3 cellular contexts compared by ENCODE assay signal in genomic region chr7:5381211-5381772, GRCh38.
A peak's percentile ranks its signal among the peaks of the same experiment; 100 is the strongest.
TF ChIP-seq lines count a peak whose summit lies in the region.

No MANE protein-coding gene starts in this region.

TF ChIP-seq in A549, 52 proteins besides CTCF, POLR2A, EP300 and RAD21:
- TF ChIP-seq BCL3 (IDR thresholded peaks at IDR 0.05) (no peak), PHF8 (IDR thresholded peaks at IDR 0.05; ENCODE audit: borderline replicate concordance, low read depth) (no peak), HOXA7 (CRISPR knock-in tag; IDR thresholded peaks at IDR 0.05) (no peak), RNF2 (IDR thresholded peaks at IDR 0.05; ENCODE audit: borderline replicate concordance, low read depth) (no peak), KDM5A (IDR thresholded peaks at IDR 0.05) (no peak), ZFP36 (IDR thresholded peaks at IDR 0.05; ENCODE audit: borderline replicate concordance, partially characterized antibody) (peak; percentile 96), NR3C1 (IDR thresholded peaks at IDR 0.05) (no peak), TFCP2L1 (CRISPR knock-in tag; IDR thresholded peaks at IDR 0.05) (no peak), MYC (IDR thresholded peaks at IDR 0.05; ENCODE audit: borderline replicate concordance, low read length) (no peak), HEYL (CRISPR knock-in tag; IDR thresholded peaks at IDR 0.05) (no peak), SREBF2 (IDR thresholded peaks at IDR 0.05) (no peak), KDM1A (IDR thresholded peaks at IDR 0.05; ENCODE audit: low read depth) (peak; percentile 34; the same call in 1 of the 2 replicates), ZC3H11A (IDR thresholded peaks at IDR 0.05) (no peak), PBX3 (IDR thresholded peaks at IDR 0.05) (no peak)

TF ChIP-seq in GM23338, 12 proteins besides CTCF, POLR2A, EP300 and RAD21:
- TF ChIP-seq CREB1 (CRISPR knock-in tag; IDR thresholded peaks at IDR 0.05; ENCODE audit: low read depth) = no peak

TF ChIP-seq in SK-N-SH, 30 proteins besides CTCF, POLR2A, EP300 and RAD21:
- TF ChIP-seq MEF2A (IDR thresholded peaks at IDR 0.05; ENCODE audit: borderline replicate concordance, low read depth) (no peak), SIN3A (IDR thresholded peaks at IDR 0.05; ENCODE audit: borderline replicate concordance, low read depth, low read length) (no peak), GATA2 (CRISPR knock-in tag; IDR thresholded peaks at IDR 0.05) (no peak), REST (IDR thresholded peaks at IDR 0.05; ENCODE audit: low read depth, low read length) (no peak), FOSL2 (IDR thresholded peaks at IDR 0.05; ENCODE audit: borderline replicate concordance, low read depth) (no peak), TAF1 (IDR thresholded peaks at IDR 0.05; ENCODE audit: borderline replicate concordance, low read depth, low read length) (no peak), FOXM1 (IDR thresholded peaks at IDR 0.05; ENCODE audit: low read depth) (no peak), SMC3 (IDR thresholded peaks at IDR 0.05; ENCODE audit: low read depth, low read length) (no peak), RFX5 (IDR thresholded peaks at IDR 0.05; ENCODE audit: low read length) (no peak), YY1 (IDR thresholded peaks at IDR 0.05; ENCODE audit: low read depth) (no peak), USF2 (IDR thresholded peaks at IDR 0.05; ENCODE audit: borderline replicate concordance, low read depth, low read length) (no peak), JUND (IDR thresholded peaks at IDR 0.05) (no peak), MXI1 (IDR thresholded peaks at IDR 0.05; ENCODE audit: low read depth, low read length) (no peak), FOXJ3 (CRISPR knock-in tag; IDR thresholded peaks at IDR 0.05) (no peak), POLR2AphosphoS5 (IDR thresholded peaks at IDR 0.05; ENCODE audit: low read depth, low read length) (no peak)
- TF ChIP-seq, protein P1, sequence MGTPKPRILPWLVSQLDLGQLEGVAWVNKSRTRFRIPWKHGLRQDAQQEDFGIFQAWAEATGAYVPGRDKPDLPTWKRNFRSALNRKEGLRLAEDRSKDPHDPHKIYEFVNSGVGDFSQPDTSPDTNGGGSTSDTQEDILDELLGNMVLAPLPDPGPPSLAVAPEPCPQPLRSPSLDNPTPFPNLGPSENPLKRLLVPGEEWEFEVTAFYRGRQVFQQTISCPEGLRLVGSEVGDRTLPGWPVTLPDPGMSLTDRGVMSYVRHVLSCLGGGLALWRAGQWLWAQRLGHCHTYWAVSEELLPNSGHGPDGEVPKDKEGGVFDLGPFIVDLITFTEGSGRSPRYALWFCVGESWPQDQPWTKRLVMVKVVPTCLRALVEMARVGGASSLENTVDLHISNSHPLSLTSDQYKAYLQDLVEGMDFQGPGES (IDR thresholded peaks at IDR 0.05; ENCODE audit: low read depth, low read length) = no peak
- TF ChIP-seq, protein P2, sequence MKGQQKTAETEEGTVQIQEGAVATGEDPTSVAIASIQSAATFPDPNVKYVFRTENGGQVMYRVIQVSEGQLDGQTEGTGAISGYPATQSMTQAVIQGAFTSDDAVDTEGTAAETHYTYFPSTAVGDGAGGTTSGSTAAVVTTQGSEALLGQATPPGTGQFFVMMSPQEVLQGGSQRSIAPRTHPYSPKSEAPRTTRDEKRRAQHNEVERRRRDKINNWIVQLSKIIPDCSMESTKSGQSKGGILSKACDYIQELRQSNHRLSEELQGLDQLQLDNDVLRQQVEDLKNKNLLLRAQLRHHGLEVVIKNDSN (IDR thresholded peaks at IDR 0.05; ENCODE audit: borderline replicate concordance, low read depth) = no peak
